ENCODE assay signal across 15 cellular contexts in genomic region chr9:83280790-83281189, GRCh38.
A peak's percentile ranks its signal among the peaks of the same experiment; 100 is the strongest.
DNase-seq lines count a peak whose midpoint lies in the region; ATAC-seq and TF ChIP-seq lines count a peak whose summit lies in the region.
"Had no signal": no experiment of that assay in that cellular context is flagged by ENCODE, and none has a peak within 500 bp of the region (broad histone marks: within the 10 kb centered on the region; RNA-seq: fewer than 3 reads in every experiment).

No MANE protein-coding gene starts in this region.

- H3K18ac ChIP-seq in mesenchymal stem cell (ENCODE audit: low read depth in 1 of 2, low read length in 2 of 2), result no peak overlapping the region

- 72 to 78% methylated on average over 2 of the region's 2 CpGs for WGBS in heart right ventricle, 2 donors
- WGBS in mesenchymal stem cell, result 30% methylated on average over 2 of the region's 2 CpGs

- no peak overlapping the region for H2AFZ ChIP-seq in mesenchymal stem cell (ENCODE audit: low read depth, low read length)

- H2BK15ac ChIP-seq in mesenchymal stem cell (ENCODE audit: low read depth, poor library complexity, severe bottlenecking), result no peak overlapping the region

- no peak overlapping the region for H3K23ac ChIP-seq in mesenchymal stem cell (ENCODE audit: low read length in 2 of 2)

- intact Hi-C loops in heart right ventricle (cut with DNase I), result loop anchor here in 1 of 10 donors (10.0 kb wide), 1 partner anchor 66 kb away; no protein-coding TSS in a partner anchor
- intact Hi-C loops in cardiac septum (cut with DNase I), result no loop called here
- intact Hi-C loops in upper lobe of right lung (cut with DNase I), result no loop called here

- TF ChIP-seq CTCF in heart right ventricle (IDR thresholded peaks at IDR 0.05) (no peak), brain (conservative IDR thresholded peaks at IDR 0.05) (no peak), upper lobe of right lung (IDR thresholded peaks at IDR 0.05) (no peak)

- peaks cover 0 to 5% (median 0%) of the 10 kb centered on the region in 9 donors for H3K36me3 ChIP-seq in heart right ventricle
- H3K36me3 ChIP-seq in mesenchymal stem cell (ENCODE audit: control insufficient read depth in 1 of 2, insufficient read depth in 2 of 2, low read depth in 1 of 2, low read length in 2 of 2), result no peaks in the 10 kb centered on the region
- H3K36me3 ChIP-seq in upper lobe of right lung, result no peaks in the 10 kb centered on the region
- H3K36me3 ChIP-seq: brain microvascular endothelial cell had no signal

- H3K36me3 Mint-ChIP-seq in brain, result peaks cover 12% of the 10 kb centered on the region
- H3K36me3 Mint-ChIP-seq: CD8-positive, alpha-beta T cell had no signal

- H3K9me3 Mint-ChIP-seq in brain, result peaks cover 0 to 3% (median 0%) of the 10 kb centered on the region in 5 experiments
- H3K9me3 Mint-ChIP-seq: effector memory CD8-positive, alpha-beta T cell; nephron progenitor cell had no signal

- H3K27ac ChIP-seq in heart right ventricle (peak overlapping the region in 8 of 10 donors; percentile 34 to 75 (median 65)), mesenchymal stem cell (ENCODE audit: low read length, poor library complexity, severe bottlenecking) (no peak overlapping the region), upper lobe of right lung (peak overlapping the region; percentile 58)
- H3K27ac ChIP-seq: brain microvascular endothelial cell had no signal

- peak overlapping the region in 4 of 5 experiments; percentile 78 to 97 (median 88) for H3K27ac Mint-ChIP-seq in brain
- H3K27ac Mint-ChIP-seq: activated CD4-positive, alpha-beta T cell treated with anti-CD3 and anti-CD28 coated beads for 36 hours; CD8-positive, alpha-beta T cell; effector memory CD8-positive, alpha-beta T cell; nephron progenitor cell had no signal

- H3K27me3 Mint-ChIP-seq in brain, result no peaks in the 10 kb centered on the region
- H3K27me3 Mint-ChIP-seq: activated CD4-positive, alpha-beta T cell treated with anti-CD3 and anti-CD28 coated beads for 36 hours; effector memory CD8-positive, alpha-beta T cell had no signal

- no peak overlapping the region for H4K91ac ChIP-seq in mesenchymal stem cell (ENCODE audit: low read length)

- H3K4ac ChIP-seq in mesenchymal stem cell (ENCODE audit: low read depth in 1 of 2, low read length in 2 of 2), result no peak overlapping the region

- H3K27me3 ChIP-seq in heart right ventricle (no peaks in the 10 kb centered on the region), mesenchymal stem cell (ENCODE audit: control insufficient read depth in 1 of 2, insufficient read depth in 1 of 2, low read length in 2 of 2) (peaks cover 0 to under 1% of the 10 kb centered on the region in 2 experiments), upper lobe of right lung (no peaks in the 10 kb centered on the region)
- H3K27me3 ChIP-seq: brain microvascular endothelial cell, stomach had no signal

- H3K4me2 ChIP-seq in mesenchymal stem cell (ENCODE audit: low read length, poor library complexity, severe bottlenecking), result no peak overlapping the region

- no peak overlapping the region for H3K14ac ChIP-seq in mesenchymal stem cell (ENCODE audit: low read length in 2 of 2)

- no peak overlapping the region for H2BK5ac ChIP-seq in mesenchymal stem cell (ENCODE audit: low read depth, low read length, poor library complexity, severe bottlenecking)

- H3K4me3 ChIP-seq in heart right ventricle, result no peak overlapping the region
- peak overlapping the region in 1 of 2 experiments; percentile 49 for H3K4me3 ChIP-seq in mesenchymal stem cell (ENCODE audit: insufficient read depth in 1 of 2, low read depth in 1 of 2, low read length in 2 of 2)
- H3K4me3 ChIP-seq in upper lobe of right lung, result no peak overlapping the region
- H3K4me3 ChIP-seq: K562, stomach had no signal

- no peak overlapping the region for H2BK12ac ChIP-seq in mesenchymal stem cell (ENCODE audit: low read length in 2 of 2)

- peaks cover 6 to 26% (median 22%) of the 10 kb centered on the region in 9 donors for H3K4me1 ChIP-seq in heart right ventricle
- peaks cover 4% of the 10 kb centered on the region for H3K4me1 ChIP-seq in mesenchymal stem cell (ENCODE audit: control insufficient read depth, insufficient read depth, low read depth, low read length)
- peaks cover 16% of the 10 kb centered on the region for H3K4me1 ChIP-seq in upper lobe of right lung

- H2AK5ac ChIP-seq in mesenchymal stem cell (ENCODE audit: low read length, severe bottlenecking), result no peak overlapping the region

- H4K8ac ChIP-seq in mesenchymal stem cell (ENCODE audit: low read length), result no peak overlapping the region

- peak in 5 of 8 donors; percentile 33 to 47 (median 44) for ATAC-seq in heart right ventricle
- peak; percentile 32 for ATAC-seq in upper lobe of right lung
- no peak for ATAC-seq in HG02678 (IDR thresholded peaks at IDR 0.05; ENCODE audit: unreplicated experiment)
- ATAC-seq: activated CD4-positive, alpha-beta T cell treated with anti-CD3 and anti-CD28 coated beads for 36 hours; CD8-positive, alpha-beta T cell; effector memory CD8-positive, alpha-beta T cell; K562 had no signal

- H3K4me3 Mint-ChIP-seq in brain, result peak overlapping the region in 2 of 5 experiments; percentile 64 to 70
- H3K4me3 Mint-ChIP-seq: activated CD4-positive, alpha-beta T cell treated with anti-CD3 and anti-CD28 coated beads for 36 hours; CD8-positive, alpha-beta T cell; effector memory CD8-positive, alpha-beta T cell; nephron progenitor cell had no signal

- no peak overlapping the region for H2BK120ac ChIP-seq in mesenchymal stem cell (ENCODE audit: low read depth, low read length)

- H3K4me1 Mint-ChIP-seq in brain, result peaks cover 31% of the 10 kb centered on the region
- H3K4me1 Mint-ChIP-seq: activated CD4-positive, alpha-beta T cell treated with anti-CD3 and anti-CD28 coated beads for 36 hours had no signal

- peaks cover 0 to 3% (median 0%) of the 10 kb centered on the region in 11 donors for H3K9me3 ChIP-seq in heart right ventricle
- H3K9me3 ChIP-seq in mesenchymal stem cell (ENCODE audit: control insufficient read depth, low read length), result no peaks in the 10 kb centered on the region
- H3K9me3 ChIP-seq in upper lobe of right lung, result no peaks in the 10 kb centered on the region
- H3K9me3 ChIP-seq: stomach had no signal

- H3K9ac ChIP-seq in mesenchymal stem cell (ENCODE audit: low read length), result peak overlapping the region; percentile 67

- H3K79me1 ChIP-seq in mesenchymal stem cell (replicated peaks; ENCODE audit: low read length, poor library complexity, severe bottlenecking), result no peaks in the 10 kb centered on the region

- DNase-seq in heart right ventricle (no peak), cardiac septum (ENCODE audit: low spot score) (no peak), mesenchymal stem cell (no peak), upper lobe of right lung (no peak), dedifferentiated amniotic fluid mesenchymal stem cell (ENCODE audit: extremely low spot score) (no peak)
- DNase-seq in activated CD4-positive, alpha-beta T cell treated with anti-CD3 and anti-CD28 coated beads, Interleukin-2, amount 50 U/mL, for 48 hours, result no peak
- DNase-seq: activated CD4-positive, alpha-beta T cell treated with anti-CD3 and anti-CD28 coated beads for 36 hours; CD8-positive, alpha-beta T cell; effector memory CD8-positive, alpha-beta T cell; nephron progenitor cell; stomach had no signal
